In genomic region chr22:45863981-45864751, GRCh38 we compare ENCODE assay signal across 8 cellular contexts.
DNase-seq lines count a peak whose midpoint lies in the region; ATAC-seq and TF ChIP-seq lines count a peak whose summit lies in the region.

No MANE protein-coding gene starts in this region.

- peaks cover 12% of the 10 kb centered on the region for H3K27me3 Mint-ChIP-seq in chondrocyte (ENCODE audit: low read depth)

- H3K4me3 ChIP-seq in lower leg skin (ENCODE audit: low read depth, poor library complexity, severe bottlenecking): no peak overlapping the region

- peak; percentile 66 for DNase-seq in NCI-H2107 treated with DMSO at 0.1 percent for 48 hours (lab: John Stamatoyannopoulos, UW; ENCODE audit: unreplicated experiment)
- no peak for DNase-seq in NCI-H2107 (lab: John Stamatoyannopoulos, UW)
- peak; percentile 63 for DNase-seq in NCI-H2171 treated with DMSO at 0.1 percent for 48 hours (lab: John Stamatoyannopoulos, UW)
- DNase-seq in activated CD4-positive, CD25-positive, alpha-beta regulatory T cell treated with anti-CD3 and anti-CD28 coated beads, Interleukin-2, amount 50 U/mL, for 72 hours: peak; percentile 82
- DNase-seq in chondrocyte (ENCODE audit: low spot score): no peak
- peak; percentile 58 to 91 for DNase-seq in lower leg skin (ENCODE audit: low spot score in 2 of 2)
- DNase-seq in stimulated activated CD4-positive, alpha-beta T cell treated with anti-CD3 and anti-CD28 coated beads, TNF-alpha, amount 100 ng/mL, for 48 hours (ENCODE audit: low read depth in 3 of 3): peak; percentile 57 to 71 (median 62)

- peaks cover 9% of the 10 kb centered on the region for H3K36me3 Mint-ChIP-seq in chondrocyte (ENCODE audit: low read depth)

- H3K4me1 Mint-ChIP-seq in chondrocyte (ENCODE audit: low read depth): peaks cover 20% of the 10 kb centered on the region

- peaks cover 11% of the 10 kb centered on the region for H3K9me3 Mint-ChIP-seq in chondrocyte (ENCODE audit: low read depth)

- no peak for TF ChIP-seq POLR2A in lower leg skin (IDR thresholded peaks at IDR 0.05)

- peak overlapping the region; percentile 65 for H3K27ac Mint-ChIP-seq in chondrocyte (ENCODE audit: unreplicated experiment)

- 12 to 17% methylated on average over 19 of the region's 19 CpGs for WGBS in lower leg skin, 2 donors

- no peak for ATAC-seq in HG02884 (IDR thresholded peaks at IDR 0.05; ENCODE audit: unreplicated experiment)

- TF ChIP-seq CTCF in chondrocyte (IDR thresholded peaks at IDR 0.05): peak; percentile 92
- TF ChIP-seq CTCF in lower leg skin (IDR thresholded peaks at IDR 0.05): peak in 1 of 3 donors; percentile 77

- no peak overlapping the region for H3K4me3 Mint-ChIP-seq in chondrocyte (ENCODE audit: unreplicated experiment)

- intact Hi-C loops in lower leg skin (cut with DNase I; ENCODE audit: low total_unique reads): no loop called here

Comparison
In these comparisons a context has a peak if more than half of its experiments do, and no peak if none do; other contexts are left out.
1. DNase-seq: peak in NCI-H2107 treated with DMSO at 0.1 percent for 48 hours (single experiment), NCI-H2171 treated with DMSO at 0.1 percent for 48 hours (single experiment), activated CD4-positive, CD25-positive, alpha-beta regulatory T cell treated with anti-CD3 and anti-CD28 coated beads, Interleukin-2, amount 50 U/mL, for 72 hours (single experiment), lower leg skin (2 of 2) and stimulated activated CD4-positive, alpha-beta T cell treated with anti-CD3 and anti-CD28 coated beads, TNF-alpha, amount 100 ng/mL, for 48 hours (3 of 3); none in NCI-H2107 (single experiment) and chondrocyte (single experiment).